In genomic region chr11:123060265-123061000, GRCh38 we compare ENCODE assay signal across 8 cellular contexts. TPM values are rescaled to one million over a fixed set of nuclear protein-coding genes. Genes with fewer than 3 reads are reported as not detected.
DNase-seq lines count a peak whose midpoint lies in the region; ATAC-seq and TF ChIP-seq lines count a peak whose summit lies in the region.

No MANE protein-coding gene starts in this region.

- peaks cover 86% of the 10 kb centered on the region for H3K4me1 ChIP-seq in CD4-positive, CD25-positive, alpha-beta regulatory T cell (ENCODE audit: control insufficient read depth, insufficient read depth, low read length, poor library complexity, severe bottlenecking)
- peaks cover 5% of the 10 kb centered on the region for H3K4me1 ChIP-seq in mesenchymal stem cell (ENCODE audit: control insufficient read depth, insufficient read depth, low read depth, low read length)
- H3K4me1 ChIP-seq in vagina = peaks cover 75% of the 10 kb centered on the region

- no peak overlapping the region for H3K14ac ChIP-seq in mesenchymal stem cell (ENCODE audit: low read length in 2 of 2)

- H3K27ac Mint-ChIP-seq in CD4-positive, CD25-positive, alpha-beta regulatory T cell = peak overlapping the region; percentile 97 to 100 (median 97)

- H3K27me3 ChIP-seq in CD4-positive, CD25-positive, alpha-beta regulatory T cell (ENCODE audit: control insufficient read depth, insufficient read depth, low read length) = no peaks in the 10 kb centered on the region
- H3K27me3 ChIP-seq in brain microvascular endothelial cell (replicated peaks) = no peaks in the 10 kb centered on the region
- H3K27me3 ChIP-seq in mesenchymal stem cell (ENCODE audit: control insufficient read depth in 1 of 2, insufficient read depth in 1 of 2, low read length in 2 of 2) = no peaks in the 10 kb centered on the region
- no peaks in the 10 kb centered on the region for H3K27me3 ChIP-seq in vagina

- H2BK5ac ChIP-seq in mesenchymal stem cell (ENCODE audit: low read depth, low read length, poor library complexity, severe bottlenecking) = no peak overlapping the region

- no peak overlapping the region for H3K18ac ChIP-seq in mesenchymal stem cell (ENCODE audit: low read depth in 1 of 2, low read length in 2 of 2)

- H3K36me3 ChIP-seq in CD4-positive, CD25-positive, alpha-beta regulatory T cell (ENCODE audit: control insufficient read depth, insufficient read depth, low read length) = peaks cover 60% of the 10 kb centered on the region
- H3K36me3 ChIP-seq in brain microvascular endothelial cell (replicated peaks) (peaks cover 60% of the 10 kb centered on the region), mesenchymal stem cell (ENCODE audit: control insufficient read depth in 1 of 2, insufficient read depth in 2 of 2, low read depth in 1 of 2, low read length in 2 of 2) (peaks cover 15 to 57% of the 10 kb centered on the region in 2 experiments), vagina (peaks cover 0 to 58% of the 10 kb centered on the region in 2 donors)

- no peak overlapping the region for H3K4ac ChIP-seq in mesenchymal stem cell (ENCODE audit: low read depth in 1 of 2, low read length in 2 of 2)

- H3K4me3 Mint-ChIP-seq in CD4-positive, CD25-positive, alpha-beta regulatory T cell = peak overlapping the region; percentile 88 to 100 (median 96)

- TF ChIP-seq CTCF in brain microvascular endothelial cell (IDR thresholded peaks at IDR 0.05; ENCODE audit: low read depth, low read length, missing control alignments) (no peak), vagina (IDR thresholded peaks at IDR 0.05) (no peak)

- H3K4me2 ChIP-seq in mesenchymal stem cell (ENCODE audit: low read length, poor library complexity, severe bottlenecking) = peak overlapping the region; percentile 95

- intact Hi-C loops in vagina (cut with DNase I) = no loop called here

- peaks cover 63% of the 10 kb centered on the region for H3K36me3 Mint-ChIP-seq in CD4-positive, CD25-positive, alpha-beta regulatory T cell

- no peak overlapping the region for H2BK15ac ChIP-seq in mesenchymal stem cell (ENCODE audit: low read depth, poor library complexity, severe bottlenecking)

- no peak for ATAC-seq in CD4-positive, CD25-positive, alpha-beta regulatory T cell (ENCODE audit: low read depth in 2 of 2)
- ATAC-seq in HG03521 (IDR thresholded peaks at IDR 0.05; ENCODE audit: unreplicated experiment) = no peak
- ATAC-seq in GM19463 (IDR thresholded peaks at IDR 0.05; ENCODE audit: unreplicated experiment) = no peak

- peak overlapping the region; percentile 100 for H3K4me3 ChIP-seq in CD4-positive, CD25-positive, alpha-beta regulatory T cell (ENCODE audit: low read depth, low read length)
- peak overlapping the region; percentile 68 for H3K4me3 ChIP-seq in Jurkat, Clone E6-1 (ENCODE audit: low read length)
- peak overlapping the region; percentile 100 for H3K4me3 ChIP-seq in brain microvascular endothelial cell (ENCODE audit: low read depth, low read length)
- peak overlapping the region; percentile 64 to 97 for H3K4me3 ChIP-seq in mesenchymal stem cell (ENCODE audit: insufficient read depth in 1 of 2, low read depth in 1 of 2, low read length in 2 of 2)
- H3K4me3 ChIP-seq in vagina = peak overlapping the region; percentile 72 to 94

- H4K8ac ChIP-seq in mesenchymal stem cell (ENCODE audit: low read length) = no peak overlapping the region

- no peak overlapping the region for H2BK12ac ChIP-seq in mesenchymal stem cell (ENCODE audit: low read length in 2 of 2)

- no peak overlapping the region for H3K23ac ChIP-seq in mesenchymal stem cell (ENCODE audit: low read length in 2 of 2)

- in situ Hi-C loops in brain microvascular endothelial cell (cut with HindIII; ENCODE audit: low pct_ligation_motif_present, low sequenced_read_pairs) = no loop called here

- H3K79me1 ChIP-seq in mesenchymal stem cell (replicated peaks; ENCODE audit: low read length, poor library complexity, severe bottlenecking) = peaks cover 7% of the 10 kb centered on the region

- no peak for DNase-seq in CD4-positive, CD25-positive, alpha-beta regulatory T cell
- DNase-seq in Jurkat, Clone E6-1 (ENCODE audit: low read depth, low spot score) = no peak
- DNase-seq in brain microvascular endothelial cell (no peak), mesenchymal stem cell (no peak), vagina (ENCODE audit: extremely low spot score in 2 of 2) (no peak)
- no peak for DNase-seq in activated CD4-positive, CD25-positive, alpha-beta regulatory T cell treated with anti-CD3 and anti-CD28 coated beads, Interleukin-2, amount 50 U/mL, for 72 hours

- H2BK120ac ChIP-seq in mesenchymal stem cell (ENCODE audit: low read depth, low read length) = no peak overlapping the region

- H4K91ac ChIP-seq in mesenchymal stem cell (ENCODE audit: low read length) = no peak overlapping the region

- H2AFZ ChIP-seq in mesenchymal stem cell (ENCODE audit: low read depth, low read length) = no peak overlapping the region

- H3K9ac ChIP-seq in mesenchymal stem cell (ENCODE audit: low read length) = peak overlapping the region; percentile 99

- no peak overlapping the region for H2AK5ac ChIP-seq in mesenchymal stem cell (ENCODE audit: low read length, severe bottlenecking)

- H3K27ac ChIP-seq in CD4-positive, CD25-positive, alpha-beta regulatory T cell (ENCODE audit: insufficient read depth, low read length, poor library complexity, severe bottlenecking) = peak overlapping the region; percentile 100
- no peak overlapping the region for H3K27ac ChIP-seq in brain microvascular endothelial cell
- peak overlapping the region; percentile 10 for H3K27ac ChIP-seq in mesenchymal stem cell (ENCODE audit: low read length, poor library complexity, severe bottlenecking)
- H3K27ac ChIP-seq in vagina = peak overlapping the region; percentile 99

- H3K27me3 Mint-ChIP-seq in CD4-positive, CD25-positive, alpha-beta regulatory T cell = peaks cover 8% of the 10 kb centered on the region

- TF ChIP-seq POLR2A in vagina (IDR thresholded peaks at IDR 0.05) = no peak

- no peaks in the 10 kb centered on the region for H3K9me3 ChIP-seq in CD4-positive, CD25-positive, alpha-beta regulatory T cell (ENCODE audit: control insufficient read depth in 2 of 2, low read length in 2 of 2)
- no peaks in the 10 kb centered on the region for H3K9me3 ChIP-seq in mesenchymal stem cell (ENCODE audit: control insufficient read depth, low read length)
- no peaks in the 10 kb centered on the region for H3K9me3 ChIP-seq in vagina

- WGBS in mesenchymal stem cell = under 1% methylated on average over 8 of the region's 8 CpGs

- peaks cover 0 to 1% (median 0%) of the 10 kb centered on the region in 7 donors for H3K9me3 Mint-ChIP-seq in CD4-positive, CD25-positive, alpha-beta regulatory T cell

- H3K4me1 Mint-ChIP-seq in CD4-positive, CD25-positive, alpha-beta regulatory T cell = peaks cover 15 to 68% (median 59%) of the 10 kb centered on the region in 4 donors

RNA-seq across cellular contexts. Expression of gene HSPA8, which starts 1.5 kb away (rescaled TPM):
- 1,352 TPM for total RNA-seq in CD4-positive, CD25-positive, alpha-beta regulatory T cell
- 1,000 to 10,000 TPM; 1,495 to 1,932 (median 1,615) TPM for polyA plus RNA-seq in CD4-positive, CD25-positive, alpha-beta regulatory T cell
- polyA plus RNA-seq in Jurkat, Clone E6-1 (2012; ENCODE audit: insufficient read depth, insufficient read length) = 2,315 TPM
- 888 TPM for polyA plus RNA-seq in mesenchymal stem cell (2013, experiment 1 of 2)
- 894 TPM for polyA plus RNA-seq in mesenchymal stem cell (2013, experiment 2 of 2)
- total RNA-seq in vagina = 584 TPM
